In genomic region chr1:43082701-43083100, GRCh38 we compare ENCODE assay signal across 14 cellular contexts.
DNase-seq lines count a peak whose midpoint lies in the region; ATAC-seq and TF ChIP-seq lines count a peak whose summit lies in the region.
"Had no signal": no experiment of that assay in that cellular context is flagged by ENCODE, and none has a peak within 500 bp of the region (broad histone marks: within the 10 kb centered on the region; RNA-seq: fewer than 3 reads in every experiment).

No MANE protein-coding gene starts in this region.

- H2AFZ ChIP-seq in IMR-90 (replicated peaks; ENCODE audit: low read length, poor library complexity): peak overlapping the region; percentile 44
- H2AFZ ChIP-seq: GM23248 had no signal

- no peak overlapping the region for H3K14ac ChIP-seq in IMR-90 (replicated peaks; ENCODE audit: low read depth, low read length)

- H2AK5ac ChIP-seq in IMR-90 (ENCODE audit: low read depth, low read length): no peak overlapping the region

- no peak overlapping the region for H3K9ac ChIP-seq in IMR-90 (ENCODE audit: low read depth, low read length)
- H3K9ac ChIP-seq: BLaER1 treated with 17β-estradiol and CSF1 and Interleukin-3, amounts not matched to agents 10 nM and 100 nM; GM23248 had no signal

- no peak for TF ChIP-seq POLR2A in IMR-90 (IDR thresholded peaks at IDR 0.05; ENCODE audit: low read depth, low read length)

- H3K9me3 ChIP-seq in IMR-90 (ENCODE audit: control insufficient read depth, insufficient read depth, low read length) (no peaks in the 10 kb centered on the region), WERI-Rb-1 (ENCODE audit: severe bottlenecking) (no peaks in the 10 kb centered on the region), right atrium auricular region (no peaks in the 10 kb centered on the region)
- H3K9me3 ChIP-seq: BLaER1 treated with 17β-estradiol and CSF1 and Interleukin-3, amounts not matched to agents 10 nM and 100 nM had no signal

- no peak overlapping the region for H3K23ac ChIP-seq in IMR-90 (ENCODE audit: low read depth, low read length)

- H3K4me3 ChIP-seq in IMR-90 (ENCODE audit: insufficient read depth, low read depth, low read length) (no peak overlapping the region), WERI-Rb-1 (ENCODE audit: low read depth, low read length) (no peak overlapping the region), retinal pigment epithelial cell (ENCODE audit: low read length) (no peak overlapping the region), right atrium auricular region (no peak overlapping the region)
- H3K4me3 ChIP-seq: BLaER1 treated with 17β-estradiol and CSF1 and Interleukin-3, amounts not matched to agents 10 nM and 100 nM; GM12878; GM23248 had no signal

- H3K36me3 ChIP-seq in IMR-90 (ENCODE audit: control insufficient read depth, insufficient read depth, low read length): no peaks in the 10 kb centered on the region
- H3K36me3 ChIP-seq in WERI-Rb-1: no peaks in the 10 kb centered on the region; the same call in 1 of the 2 replicates
- no peaks in the 10 kb centered on the region for H3K36me3 ChIP-seq in right atrium auricular region
- H3K36me3 ChIP-seq: BLaER1 treated with 17β-estradiol and CSF1 and Interleukin-3, amounts not matched to agents 10 nM and 100 nM had no signal

- no peak overlapping the region for H2BK20ac ChIP-seq in IMR-90 (ENCODE audit: low read depth, low read length)

- BruUV-seq in IMR-90 (replicated peaks; lab: Mats Ljungman, UMichigan): no TSS peak

- TF ChIP-seq RAD21 in IMR-90 (IDR thresholded peaks at IDR 0.05; ENCODE audit: low read length): no peak

- in situ Hi-C loops in IMR-90 (cut with MboI; ENCODE audit: low sequenced_read_pairs): loop anchor here (25.0 kb wide), 1 partner anchor 495 kb away; no protein-coding TSS in a partner anchor

- no peak overlapping the region for H4K5ac ChIP-seq in IMR-90 (ENCODE audit: low read depth, low read length)

- H3K27me3 ChIP-seq in IMR-90 (ENCODE audit: control insufficient read depth, insufficient read depth, low read length): peaks cover 2% of the 10 kb centered on the region
- H3K27me3 ChIP-seq in WERI-Rb-1 (ENCODE audit: insufficient read depth, low read depth, severe bottlenecking): no peaks in the 10 kb centered on the region
- H3K27me3 ChIP-seq in right atrium auricular region: no peaks in the 10 kb centered on the region
- H3K27me3 ChIP-seq: BLaER1 treated with 17β-estradiol and CSF1 and Interleukin-3, amounts not matched to agents 10 nM and 100 nM had no signal

- H4K91ac ChIP-seq in IMR-90 (ENCODE audit: insufficient read depth, low read depth, low read length): no peak overlapping the region

- H2BK15ac ChIP-seq in IMR-90 (ENCODE audit: low read depth, low read length): no peak overlapping the region

- no peak overlapping the region for H3K56ac ChIP-seq in IMR-90 (ENCODE audit: extremely low read depth, insufficient read depth, low read length)

- no peak overlapping the region for H2BK120ac ChIP-seq in IMR-90 (ENCODE audit: low read depth, low read length)

- no peaks in the 10 kb centered on the region for H3K9me1 ChIP-seq in IMR-90 (ENCODE audit: insufficient read depth, low read length)

- intact Hi-C loops in IMR-90 (cut with micrococcal nuclease): loop anchor here (5.0 kb wide), 1 partner anchor 60 kb away; no protein-coding TSS in a partner anchor
- intact Hi-C loops in cardiac septum (cut with DNase I): no loop called here

- ATAC-seq in IMR-90 (ENCODE audit: low read depth): no peak
- ATAC-seq: GM12878 had no signal

- H3K79me1 ChIP-seq in IMR-90 (ENCODE audit: low read depth in 1 of 2, low read length in 2 of 2): no peaks in the 10 kb centered on the region

- H3K27ac ChIP-seq in IMR-90 (ENCODE audit: insufficient read depth, low read length): no peak overlapping the region
- H3K27ac ChIP-seq in WERI-Rb-1: peak overlapping the region; percentile 72
- H3K27ac ChIP-seq in right atrium auricular region: no peak overlapping the region
- H3K27ac ChIP-seq: BLaER1 treated with 17β-estradiol and CSF1 and Interleukin-3, amounts not matched to agents 10 nM and 100 nM; GM23248 had no signal

- H2AK9ac ChIP-seq in IMR-90 (replicated peaks; ENCODE audit: low read depth, low read length, poor library complexity): no peak overlapping the region

- no peak overlapping the region for H3K18ac ChIP-seq in IMR-90 (ENCODE audit: low read depth, low read length)

- no peak overlapping the region for H2BK5ac ChIP-seq in IMR-90 (ENCODE audit: low read depth, low read length, poor library complexity, severe bottlenecking)

- H3K4ac ChIP-seq in IMR-90 (ENCODE audit: low read depth, low read length): no peak overlapping the region

- CTCF ChIA-PET in IMR-90 (lab: Yijun Ruan, JAX): interaction anchor here (0.6 kb wide), 1 partner anchor 22 kb away, joined by 3 read pairs; no protein-coding TSS in a partner anchor

- no peaks in the 10 kb centered on the region for H4K20me1 ChIP-seq in IMR-90 (ENCODE audit: insufficient read depth, low read length)
- H4K20me1 ChIP-seq: BLaER1 treated with 17β-estradiol and CSF1 and Interleukin-3, amounts not matched to agents 10 nM and 100 nM had no signal

- POLR2A ChIA-PET in IMR-90 (lab: Charles Lee; ENCODE audit: unreplicated experiment): no interaction called here

- no peak for TF ChIP-seq CTCF in IMR-90 (conservative IDR thresholded peaks at IDR 0.05; ENCODE audit: low read depth, low read length)
- no peak for TF ChIP-seq CTCF in WERI-Rb-1 (IDR thresholded peaks at IDR 0.05; ENCODE audit: low read depth, low read length)
- TF ChIP-seq CTCF in retinal pigment epithelial cell (conservative IDR thresholded peaks at IDR 0.05; ENCODE audit: low read depth, low read length): no peak
- TF ChIP-seq CTCF in right atrium auricular region (IDR thresholded peaks at IDR 0.05): no peak

- no peak overlapping the region for H4K8ac ChIP-seq in IMR-90 (ENCODE audit: low read depth in 2 of 2, low read length in 2 of 2)

- H3K4me2 ChIP-seq in IMR-90 (ENCODE audit: low read depth, low read length): no peak overlapping the region
- H3K4me2 ChIP-seq: BLaER1 treated with 17β-estradiol and CSF1 and Interleukin-3, amounts not matched to agents 10 nM and 100 nM had no signal

- dilution Hi-C loops in IMR-90 (cut with HindIII; ENCODE audit: low sequenced_read_pairs, unreplicated experiment): no loop called here

- no peaks in the 10 kb centered on the region for H3K4me1 ChIP-seq in IMR-90 (ENCODE audit: control insufficient read depth, insufficient read depth, low read length)
- no peaks in the 10 kb centered on the region for H3K4me1 ChIP-seq in right atrium auricular region
- H3K4me1 ChIP-seq: BLaER1 treated with 17β-estradiol and CSF1 and Interleukin-3, amounts not matched to agents 10 nM and 100 nM had no signal

- DNase-seq in D341Med (ENCODE audit: low spot score): peak; percentile 75
- DNase-seq in IMR-90: no peak
- peak; percentile 90 for DNase-seq in WERI-Rb-1
- peak; percentile 58 for DNase-seq in retinal pigment epithelial cell (ENCODE audit: low read depth)
- DNase-seq in cardiac septum (ENCODE audit: low spot score): no peak
- DNase-seq in NCI-H128 (lab: John Stamatoyannopoulos, UW; ENCODE audit: unreplicated experiment): no peak
- no peak for DNase-seq in right atrium auricular region (ENCODE audit: low spot score)
- DNase-seq: 8988T; CD4-positive, CD25-positive, alpha-beta regulatory T cell; DMS79; GM23248; H7 had no signal

- WGBS in IMR-90 (ENCODE audit: extremely low coverage in 2 of 2, insufficient read length in 1 of 2), 2 experiments: 48% methylated on average over 3 of the region's 6 CpGs; no CpG with 5 or more reads in 1 of the 2 experiments

TF ChIP-seq in IMR-90, 13 proteins besides CTCF, POLR2A, EP300 and RAD21:
- TF ChIP-seq RFX5 (IDR thresholded peaks at IDR 0.05; ENCODE audit: low read depth, low read length) (no peak), MAFK (IDR thresholded peaks at IDR 0.05; ENCODE audit: low read depth, low read length) (no peak), ELK1 (IDR thresholded peaks at IDR 0.05; ENCODE audit: borderline replicate concordance, low read depth, low read length) (no peak), CHD1 (IDR thresholded peaks at IDR 0.05; ENCODE audit: low read depth, low read length) (no peak), CEBPB (IDR thresholded peaks at IDR 0.05; ENCODE audit: low read depth, low read length) (no peak), NFE2L2 (IDR thresholded peaks at IDR 0.05; ENCODE audit: low read depth, low read length) (no peak)

Comparison
In these comparisons a context has a peak if more than half of its experiments do, and no peak if none do; other contexts are left out.
1. DNase-seq: peak in D341Med (single experiment), WERI-Rb-1 (single experiment) and retinal pigment epithelial cell (single experiment); none in IMR-90 (single experiment), cardiac septum (single experiment), NCI-H128 (single experiment) and right atrium auricular region (single experiment).